Comparison of ENCODE assay signal across 1 cellular context in genomic region chr15:40412095-40412759, GRCh38.
TF ChIP-seq lines count a peak whose summit lies in the region.

No MANE protein-coding gene starts in this region.

TF ChIP-seq in HepG2, 621 proteins besides CTCF, POLR2A, EP300 and RAD21 (continued from another document and continues in another):
- no peak for TF ChIP-seq CEBPZ (IDR thresholded peaks at IDR 0.05; ENCODE audit: low read length)
- TF ChIP-seq MATR3 (CRISPR knock-in tag; IDR thresholded peaks at IDR 0.05): no peak
- TF ChIP-seq ZNF367 (CRISPR knock-in tag; IDR thresholded peaks at IDR 0.05; ENCODE audit: borderline replicate concordance): no peak
- no peak for TF ChIP-seq ZNF350 (CRISPR knock-in tag; IDR thresholded peaks at IDR 0.05; ENCODE audit: borderline replicate concordance, low read depth)
- no peak for TF ChIP-seq PLRG1 (conservative IDR thresholded peaks at IDR 0.05)
- TF ChIP-seq PRPF4 (IDR thresholded peaks at IDR 0.05; ENCODE audit: low read depth, low read length, poor library complexity, severe bottlenecking): no peak
- TF ChIP-seq, protein P1, sequence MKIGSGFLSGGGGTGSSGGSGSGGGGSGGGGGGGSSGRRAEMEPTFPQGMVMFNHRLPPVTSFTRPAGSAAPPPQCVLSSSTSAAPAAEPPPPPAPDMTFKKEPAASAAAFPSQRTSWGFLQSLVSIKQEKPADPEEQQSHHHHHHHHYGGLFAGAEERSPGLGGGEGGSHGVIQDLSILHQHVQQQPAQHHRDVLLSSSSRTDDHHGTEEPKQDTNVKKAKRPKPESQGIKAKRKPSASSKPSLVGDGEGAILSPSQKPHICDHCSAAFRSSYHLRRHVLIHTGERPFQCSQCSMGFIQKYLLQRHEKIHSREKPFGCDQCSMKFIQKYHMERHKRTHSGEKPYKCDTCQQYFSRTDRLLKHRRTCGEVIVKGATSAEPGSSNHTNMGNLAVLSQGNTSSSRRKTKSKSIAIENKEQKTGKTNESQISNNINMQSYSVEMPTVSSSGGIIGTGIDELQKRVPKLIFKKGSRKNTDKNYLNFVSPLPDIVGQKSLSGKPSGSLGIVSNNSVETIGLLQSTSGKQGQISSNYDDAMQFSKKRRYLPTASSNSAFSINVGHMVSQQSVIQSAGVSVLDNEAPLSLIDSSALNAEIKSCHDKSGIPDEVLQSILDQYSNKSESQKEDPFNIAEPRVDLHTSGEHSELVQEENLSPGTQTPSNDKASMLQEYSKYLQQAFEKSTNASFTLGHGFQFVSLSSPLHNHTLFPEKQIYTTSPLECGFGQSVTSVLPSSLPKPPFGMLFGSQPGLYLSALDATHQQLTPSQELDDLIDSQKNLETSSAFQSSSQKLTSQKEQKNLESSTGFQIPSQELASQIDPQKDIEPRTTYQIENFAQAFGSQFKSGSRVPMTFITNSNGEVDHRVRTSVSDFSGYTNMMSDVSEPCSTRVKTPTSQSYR (CRISPR knock-in tag; IDR thresholded peaks at IDR 0.05; ENCODE audit: borderline replicate concordance): no peak
- TF ChIP-seq ZNF547 (CRISPR knock-in tag; IDR thresholded peaks at IDR 0.05): no peak
- TF ChIP-seq, protein P2, sequence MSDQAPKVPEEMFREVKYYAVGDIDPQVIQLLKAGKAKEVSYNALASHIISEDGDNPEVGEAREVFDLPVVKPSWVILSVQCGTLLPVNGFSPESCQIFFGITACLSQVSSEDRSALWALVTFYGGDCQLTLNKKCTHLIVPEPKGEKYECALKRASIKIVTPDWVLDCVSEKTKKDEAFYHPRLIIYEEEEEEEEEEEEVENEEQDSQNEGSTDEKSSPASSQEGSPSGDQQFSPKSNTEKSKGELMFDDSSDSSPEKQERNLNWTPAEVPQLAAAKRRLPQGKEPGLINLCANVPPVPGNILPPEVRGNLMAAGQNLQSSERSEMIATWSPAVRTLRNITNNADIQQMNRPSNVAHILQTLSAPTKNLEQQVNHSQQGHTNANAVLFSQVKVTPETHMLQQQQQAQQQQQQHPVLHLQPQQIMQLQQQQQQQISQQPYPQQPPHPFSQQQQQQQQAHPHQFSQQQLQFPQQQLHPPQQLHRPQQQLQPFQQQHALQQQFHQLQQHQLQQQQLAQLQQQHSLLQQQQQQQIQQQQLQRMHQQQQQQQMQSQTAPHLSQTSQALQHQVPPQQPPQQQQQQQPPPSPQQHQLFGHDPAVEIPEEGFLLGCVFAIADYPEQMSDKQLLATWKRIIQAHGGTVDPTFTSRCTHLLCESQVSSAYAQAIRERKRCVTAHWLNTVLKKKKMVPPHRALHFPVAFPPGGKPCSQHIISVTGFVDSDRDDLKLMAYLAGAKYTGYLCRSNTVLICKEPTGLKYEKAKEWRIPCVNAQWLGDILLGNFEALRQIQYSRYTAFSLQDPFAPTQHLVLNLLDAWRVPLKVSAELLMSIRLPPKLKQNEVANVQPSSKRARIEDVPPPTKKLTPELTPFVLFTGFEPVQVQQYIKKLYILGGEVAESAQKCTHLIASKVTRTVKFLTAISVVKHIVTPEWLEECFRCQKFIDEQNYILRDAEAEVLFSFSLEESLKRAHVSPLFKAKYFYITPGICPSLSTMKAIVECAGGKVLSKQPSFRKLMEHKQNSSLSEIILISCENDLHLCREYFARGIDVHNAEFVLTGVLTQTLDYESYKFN (CRISPR knock-in tag; conservative IDR thresholded peaks at IDR 0.05): peak; percentile 59; the same call in 1 of the 2 replicates
- TF ChIP-seq ZNF616 (CRISPR knock-in tag; IDR thresholded peaks at IDR 0.05; ENCODE audit: low read depth): no peak
- TF ChIP-seq, protein P3, sequence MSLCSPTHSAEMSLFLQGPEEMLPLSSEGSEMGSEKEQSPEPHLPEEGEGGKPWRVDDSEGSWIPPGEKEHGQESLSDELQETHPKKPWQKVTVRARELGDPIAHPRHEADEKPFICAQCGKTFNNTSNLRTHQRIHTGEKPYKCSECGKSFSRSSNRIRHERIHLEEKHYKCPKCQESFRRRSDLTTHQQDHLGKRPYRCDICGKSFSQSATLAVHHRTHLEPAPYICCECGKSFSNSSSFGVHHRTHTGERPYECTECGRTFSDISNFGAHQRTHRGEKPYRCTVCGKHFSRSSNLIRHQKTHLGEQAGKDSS (CRISPR knock-in tag; IDR thresholded peaks at IDR 0.05; ENCODE audit: borderline replicate concordance, low read depth): no peak
- no peak; the same call in 1 of the 2 replicates for TF ChIP-seq YEATS2 (CRISPR knock-in tag; IDR thresholded peaks at IDR 0.05; ENCODE audit: borderline replicate concordance)
- TF ChIP-seq, protein P4, sequence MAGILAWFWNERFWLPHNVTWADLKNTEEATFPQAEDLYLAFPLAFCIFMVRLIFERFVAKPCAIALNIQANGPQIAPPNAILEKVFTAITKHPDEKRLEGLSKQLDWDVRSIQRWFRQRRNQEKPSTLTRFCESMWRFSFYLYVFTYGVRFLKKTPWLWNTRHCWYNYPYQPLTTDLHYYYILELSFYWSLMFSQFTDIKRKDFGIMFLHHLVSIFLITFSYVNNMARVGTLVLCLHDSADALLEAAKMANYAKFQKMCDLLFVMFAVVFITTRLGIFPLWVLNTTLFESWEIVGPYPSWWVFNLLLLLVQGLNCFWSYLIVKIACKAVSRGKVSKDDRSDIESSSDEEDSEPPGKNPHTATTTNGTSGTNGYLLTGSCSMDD (CRISPR knock-in tag; IDR thresholded peaks at IDR 0.05): no peak
- TF ChIP-seq ELF3 (CRISPR knock-in tag; IDR thresholded peaks at IDR 0.05): no peak
- TF ChIP-seq FOXP1 (IDR thresholded peaks at IDR 0.05): no peak
- TF ChIP-seq FOXP1 (CRISPR knock-in tag; IDR thresholded peaks at IDR 0.05): no peak
- TF ChIP-seq ZNF629 (CRISPR knock-in tag; conservative IDR thresholded peaks at IDR 0.05): no peak
- TF ChIP-seq KAT8 (CRISPR knock-in tag; IDR thresholded peaks at IDR 0.05): peak; percentile 32; the same call in 1 of the 2 replicates
- TF ChIP-seq IKZF1 (IDR thresholded peaks at IDR 0.05): no peak
- TF ChIP-seq ZNF354B (CRISPR knock-in tag; IDR thresholded peaks at IDR 0.05): no peak
- TF ChIP-seq GFI1 (CRISPR knock-in tag; IDR thresholded peaks at IDR 0.05; ENCODE audit: borderline replicate concordance): peak; percentile 70
- no peak for TF ChIP-seq ZNF263 (CRISPR knock-in tag; IDR thresholded peaks at IDR 0.05)
- no peak for TF ChIP-seq ATF5 (CRISPR knock-in tag; IDR thresholded peaks at IDR 0.05; ENCODE audit: low read depth)
- no peak for TF ChIP-seq MBD4 (IDR thresholded peaks at IDR 0.05; ENCODE audit: borderline replicate concordance, low read length)
- no peak for TF ChIP-seq ZC3H13 (CRISPR knock-in tag; IDR thresholded peaks at IDR 0.05)
- 0 out of 2 replicates have a peak, but pooled peaks have one; percentile 25 for TF ChIP-seq IRF2 (CRISPR knock-in tag; IDR thresholded peaks at IDR 0.05)
- no peak for TF ChIP-seq ZNF703 (CRISPR knock-in tag; IDR thresholded peaks at IDR 0.05; ENCODE audit: borderline replicate concordance)
- TF ChIP-seq ZNF546 (CRISPR knock-in tag; conservative IDR thresholded peaks at IDR 0.05): no peak
- TF ChIP-seq MAFF (IDR thresholded peaks at IDR 0.05; ENCODE audit: low read depth, low read length): no peak
- TF ChIP-seq SMAD9 (CRISPR knock-in tag; IDR thresholded peaks at IDR 0.05): no peak
- TF ChIP-seq SP4 (CRISPR knock-in tag; IDR thresholded peaks at IDR 0.05): no peak
- TF ChIP-seq ZFX (CRISPR knock-in tag; IDR thresholded peaks at IDR 0.05; ENCODE audit: low read depth): no peak
- no peak for TF ChIP-seq ZFP62 (CRISPR knock-in tag; IDR thresholded peaks at IDR 0.05)
- TF ChIP-seq TBX3 (IDR thresholded peaks at IDR 0.05; ENCODE audit: borderline replicate concordance): no peak
- TF ChIP-seq U2AF1 (optimal IDR thresholded peaks at IDR 0.05; ENCODE audit: low read depth, low read length): no peak
- no peak for TF ChIP-seq FOXP4 (CRISPR knock-in tag; IDR thresholded peaks at IDR 0.05)
- no peak for TF ChIP-seq ZNF75D (CRISPR knock-in tag; IDR thresholded peaks at IDR 0.05; ENCODE audit: borderline replicate concordance)
- no peak for TF ChIP-seq ZBTB1 (CRISPR knock-in tag; IDR thresholded peaks at IDR 0.05; ENCODE audit: borderline replicate concordance)
- no peak for TF ChIP-seq CBX2 (IDR thresholded peaks at IDR 0.05; ENCODE audit: low read depth, low read length)
- TF ChIP-seq CBX2 (CRISPR knock-in tag; IDR thresholded peaks at IDR 0.05; ENCODE audit: low read depth): no peak
- TF ChIP-seq, protein P5, sequence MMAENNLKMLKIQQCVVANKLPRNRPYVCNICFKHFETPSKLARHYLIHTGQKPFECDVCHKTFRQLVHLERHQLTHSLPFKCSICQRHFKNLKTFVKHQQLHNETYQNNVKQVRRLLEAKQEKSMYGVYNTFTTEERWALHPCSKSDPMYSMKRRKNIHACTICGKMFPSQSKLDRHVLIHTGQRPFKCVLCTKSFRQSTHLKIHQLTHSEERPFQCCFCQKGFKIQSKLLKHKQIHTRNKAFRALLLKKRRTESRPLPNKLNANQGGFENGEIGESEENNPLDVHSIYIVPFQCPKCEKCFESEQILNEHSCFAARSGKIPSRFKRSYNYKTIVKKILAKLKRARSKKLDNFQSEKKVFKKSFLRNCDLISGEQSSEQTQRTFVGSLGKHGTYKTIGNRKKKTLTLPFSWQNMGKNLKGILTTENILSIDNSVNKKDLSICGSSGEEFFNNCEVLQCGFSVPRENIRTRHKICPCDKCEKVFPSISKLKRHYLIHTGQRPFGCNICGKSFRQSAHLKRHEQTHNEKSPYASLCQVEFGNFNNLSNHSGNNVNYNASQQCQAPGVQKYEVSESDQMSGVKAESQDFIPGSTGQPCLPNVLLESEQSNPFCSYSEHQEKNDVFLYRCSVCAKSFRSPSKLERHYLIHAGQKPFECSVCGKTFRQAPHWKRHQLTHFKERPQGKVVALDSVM (CRISPR knock-in tag; IDR thresholded peaks at IDR 0.05): no peak
- TF ChIP-seq THYN1 (CRISPR knock-in tag; IDR thresholded peaks at IDR 0.05; ENCODE audit: borderline replicate concordance, low read depth): no peak
- no peak for TF ChIP-seq ZNF460 (CRISPR knock-in tag; IDR thresholded peaks at IDR 0.05; ENCODE audit: borderline replicate concordance)
- no peak for TF ChIP-seq TP53 (CRISPR knock-in tag; conservative IDR thresholded peaks at IDR 0.05)
- TF ChIP-seq THAP9 (CRISPR knock-in tag; IDR thresholded peaks at IDR 0.05; ENCODE audit: borderline replicate concordance): no peak
